In genomic region chr17:31487063-31487647, GRCh38 we compare ENCODE assay signal across 8 cellular contexts.
DNase-seq lines count a peak whose midpoint lies in the region; ATAC-seq and TF ChIP-seq lines count a peak whose summit lies in the region.

No MANE protein-coding gene starts in this region.

- TF ChIP-seq EP300 in sigmoid colon (IDR thresholded peaks at IDR 0.05) = no peak

- H3K27me3 ChIP-seq in foreskin keratinocyte = no peaks in the 10 kb centered on the region
- H3K27me3 ChIP-seq in sigmoid colon = peaks cover 19 to 56% (median 32%) of the 10 kb centered on the region in 3 donors

- no peaks in the 10 kb centered on the region for H3K9me3 Mint-ChIP-seq in T-cell

- intact Hi-C loops in sigmoid colon (cut with DNase I) = no loop called here

- WGBS in sigmoid colon, 2 donors = 7 to 17% methylated on average over 17 of the region's 17 CpGs

- TF ChIP-seq CTCF in GM12865 (IDR thresholded peaks at IDR 0.05; ENCODE audit: insufficient read depth, low read depth, low read length, missing control alignments) (no peak), foreskin keratinocyte (conservative IDR thresholded peaks at IDR 0.05) (no peak), sigmoid colon (IDR thresholded peaks at IDR 0.05) (no peak)

- H3K4me1 ChIP-seq in foreskin keratinocyte (peaks cover 7% of the 10 kb centered on the region), sigmoid colon (peaks cover 0 to 22% (median 21%) of the 10 kb centered on the region in 4 donors)

- no peaks in the 10 kb centered on the region for H3K36me3 Mint-ChIP-seq in T-cell

- peak overlapping the region; percentile 82 to 84 (median 84) for H3K4me3 Mint-ChIP-seq in T-cell

- POLR2A ChIA-PET in T-cell (lab: Charles Lee) = interaction anchor here (0.5 to 2.0 kb wide), 8 partner anchors 9 to 728 kb away, joined by 3 to 18 read pairs (median 4); no protein-coding TSS in a partner anchor

- no peak for TF ChIP-seq POLR2A in sigmoid colon (IDR thresholded peaks at IDR 0.05)

- no peaks in the 10 kb centered on the region for H3K36me3 ChIP-seq in sigmoid colon

- CTCF ChIA-PET in T-cell (lab: Charles Lee) = interaction anchor here in 1 of 2 donors (0.6 to 1.5 kb wide), 5 partner anchors 22 to 1555 kb away, joined by 3 to 33 read pairs (median 3); no protein-coding TSS in a partner anchor

- H3K4me3 ChIP-seq in GM12865 (ENCODE audit: low read depth, low read length) (peak overlapping the region; percentile 55), sigmoid colon (peak overlapping the region; percentile 6 to 57 (median 52))

- no peak for DNase-seq in GM12865 (ENCODE audit: low read depth)
- DNase-seq in T-cell = no peak
- DNase-seq in foreskin keratinocyte = no peak
- DNase-seq in sigmoid colon = no peak
- DNase-seq in NCI-H510A (lab: John Stamatoyannopoulos, UW) = no peak
- no peak for DNase-seq in dedifferentiated amniotic fluid mesenchymal stem cell (ENCODE audit: extremely low spot score)
- DNase-seq in NCI-H526 (lab: John Stamatoyannopoulos, UW) = no peak
- DNase-seq in globus pallidus (ENCODE audit: low spot score) = no peak

- peaks cover 43 to 47% (median 44%) of the 10 kb centered on the region in 3 donors for H3K4me1 Mint-ChIP-seq in T-cell

- H3K27ac ChIP-seq in foreskin keratinocyte (peak overlapping the region; percentile 57), sigmoid colon (no peak overlapping the region)

- H3K27me3 Mint-ChIP-seq in T-cell = no peaks in the 10 kb centered on the region

- no peaks in the 10 kb centered on the region for H3K9me3 ChIP-seq in sigmoid colon

- ATAC-seq in T-cell (replicated peaks in 1 of 4) (no peak), foreskin keratinocyte (no peak)

- peak overlapping the region; percentile 93 to 95 for H3K27ac Mint-ChIP-seq in T-cell
